Comparison of ENCODE assay signal across 8 cellular contexts in genomic region chr9:130712564-130713285, GRCh38. TPM values are rescaled to one million over a fixed set of nuclear protein-coding genes. Genes with fewer than 3 reads are reported as not detected.
DNase-seq lines count a peak whose midpoint lies in the region; ATAC-seq and TF ChIP-seq lines count a peak whose summit lies in the region.

No MANE protein-coding gene starts in this region.

- POLR2A ChIA-PET in BJ (lab: Charles Lee) = no interaction called here

- H3K27me3 ChIP-seq in BJ (ENCODE audit: control insufficient read depth, insufficient read depth, low read length) = no peaks in the 10 kb centered on the region
- no peaks in the 10 kb centered on the region for H3K27me3 ChIP-seq in colonic mucosa

- DNase-seq in BJ (ENCODE audit: low read depth) (peak; percentile 95), GM19240 (ENCODE audit: insufficient read length, low spot score) (peak; percentile 94), NCI-H524 (lab: John Stamatoyannopoulos, UW) (peak; percentile 98 to 99), colonic mucosa (peak; percentile 98), left colon (peak; percentile 97 to 99)
- peak; percentile 97 for DNase-seq in activated CD4-positive, alpha-beta T cell treated with anti-CD3 and anti-CD28 coated beads for 48 hours
- peak; percentile 89 to 90 for DNase-seq in stimulated activated CD4-positive, alpha-beta T cell treated with anti-CD3 and anti-CD28 coated beads, Interleukin-1b, Interleukin-23, amount 100 ng/mL, for 4 hours (ENCODE audit: low read depth in 2 of 2)

- CTCF ChIA-PET in BJ (lab: Yijun Ruan, JAX) = interaction anchor here (0.9 to 1.9 kb wide), 4 partner anchors 12 to 286 kb away, joined by 3 to 9 read pairs (median 5); no protein-coding TSS in a partner anchor

- intact Hi-C loops in colonic mucosa (cut with DNase I) = no loop called here
- intact Hi-C loops in left colon (cut with DNase I, micrococcal nuclease) = loop anchor here in 1 of 2 donors (5.0 to 10.0 kb wide), 2 partner anchors 62 to 160 kb away; no protein-coding TSS in a partner anchor

- peak overlapping the region; percentile 99 for H3K27ac ChIP-seq in colonic mucosa

- TF ChIP-seq CTCF in BJ (IDR thresholded peaks at IDR 0.05; ENCODE audit: insufficient read depth, low read depth, low read length) (no peak), colonic mucosa (IDR thresholded peaks at IDR 0.05) (no peak)

- H3K36me3 ChIP-seq in BJ (ENCODE audit: control insufficient read depth, insufficient read depth, low read length) (no peaks in the 10 kb centered on the region), colonic mucosa (no peaks in the 10 kb centered on the region)

- H3K9me3 ChIP-seq in colonic mucosa = no peaks in the 10 kb centered on the region

- H3K4me1 ChIP-seq in colonic mucosa = peaks cover 4% of the 10 kb centered on the region

- H3K9ac ChIP-seq in colonic mucosa (ENCODE audit: low read depth in 2 of 2, low read length in 2 of 2) = peak overlapping the region; percentile 88 to 93

- H3K4me3 ChIP-seq in BJ (ENCODE audit: low read depth, low read length) (peak overlapping the region; percentile 96), colonic mucosa (peak overlapping the region; percentile 99)

- ATAC-seq in HG03457 (IDR thresholded peaks at IDR 0.05; ENCODE audit: unreplicated experiment) = peak; percentile 92
- ATAC-seq in left colon = peak; percentile 90

RNA-seq across cellular contexts. Expression of gene EXOSC2, which starts 19.1 kb away (rescaled TPM):
- polyA plus RNA-seq in BJ (2011; rRNA removed) = 19.8 and 20.3 TPM in 2 replicates
- polyA minus RNA-seq in BJ (2011; rRNA and poly(A)+ RNA removed) = 12.2 and 15.2 TPM in 2 replicates
- total RNA-seq in colonic mucosa = 10 to 100 TPM; 13.6 to 34.2 TPM
- total RNA-seq in left colon = 10 to 100 TPM; 13.2 to 19.7 TPM

RNA-seq across cellular contexts. Expression of gene PRDM12, which starts 48.3 kb away (rescaled TPM):
- not detected in 2 replicates for polyA plus RNA-seq in BJ (2011; rRNA removed)
- polyA minus RNA-seq in BJ (2011; rRNA and poly(A)+ RNA removed) = not detected in 2 replicates
- total RNA-seq in colonic mucosa = not detected
- not detected for total RNA-seq in left colon

Comparison
In these comparisons a context has a peak if more than half of its experiments do, and no peak if none do; other contexts are left out.
1. Peak in every context shown above with its lines: DNase-seq, ATAC-seq, H3K4me3 ChIP-seq and H3K27ac ChIP-seq.